27 cellular contexts compared by ENCODE assay signal in the genomic region with DNA sequence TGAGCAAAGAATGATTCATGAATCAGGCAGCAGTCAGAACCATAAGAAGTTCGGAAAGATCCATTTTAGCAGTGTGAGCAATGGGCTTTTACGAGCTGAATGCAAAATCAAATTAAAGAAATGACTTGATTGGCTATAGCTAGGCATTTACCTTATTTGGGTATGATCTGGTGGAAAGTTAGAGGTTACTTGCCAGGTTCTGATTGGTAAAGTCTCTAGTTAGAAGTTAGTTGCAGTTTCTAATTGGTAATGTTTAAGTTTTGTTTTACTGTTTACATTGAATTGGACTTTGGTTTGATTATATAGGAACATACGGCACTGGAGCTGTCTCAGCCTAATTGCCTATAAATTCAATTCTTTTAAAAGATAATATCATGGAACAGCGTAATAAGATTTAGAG.
"Had no signal": no experiment of that assay in that cellular context is flagged by ENCODE, and none has a peak within 500 bp of the region (broad histone marks: within the 10 kb centered on the region; RNA-seq: fewer than 3 reads in every experiment).

No MANE protein-coding gene starts in this region.

- H3K27me3 ChIP-seq: esophagus squamous epithelium had no signal

- H3K4me1 ChIP-seq: esophagus squamous epithelium, lower lobe of right lung had no signal

- H3K27me3 Mint-ChIP-seq: activated CD4-positive, alpha-beta memory T cell treated with anti-CD3 and anti-CD28 coated beads for 36 hours; stimulated activated naive CD8-positive, alpha-beta T cell treated with anti-CD3 and anti-CD28 coated beads, Interleukin-15, amount 100 ng/mL, for 72 hours had no signal

- DNase-seq: activated CD4-positive, alpha-beta memory T cell treated with anti-CD3 and anti-CD28 coated beads for 36 hours; activated CD4-positive, alpha-beta T cell treated with anti-CD3 and anti-CD28 coated beads, Interleukin-2, amount 10 ng/mL, durations not matched to agents 24 days and 14 days; activated CD4-positive, CD25-positive, alpha-beta regulatory T cell treated with anti-CD3 and anti-CD28 coated beads, Interleukin-2, amount 50 U/mL, for 72 hours; activated CD8-positive, alpha-beta memory T cell treated with anti-CD3 and anti-CD28 coated beads, Interleukin-2, amount 50 U/mL, for 4 hours; activated effector memory CD4-positive, alpha-beta T cell treated with anti-CD3 and anti-CD28 coated beads, Interleukin-2, amount 50 U/mL, for 16 hours; activated naive CD4-positive, alpha-beta T cell treated with anti-CD3 and anti-CD28 coated beads for 36 hours; activated naive CD8-positive, alpha-beta T cell treated with anti-CD3 and anti-CD28 coated beads, Interleukin-2, amount 10 ng/mL, durations not matched to agents 7 days and 5 days; activated T-cell treated with anti-CD3 and anti-CD28 coated beads, Interleukin-2, amount 50 U/mL, for 1 hour; caudate nucleus; dermis blood vessel endothelial cell; effector CD4-positive, alpha-beta T cell; esophagus squamous epithelium; glutamatergic neuron; kidney; lower lobe of right lung; mesenchymal stem cell; posterior cingulate gyrus; right cardiac atrium; stimulated activated CD4-positive, alpha-beta T cell treated with anti-CD3 and anti-CD28 coated beads, Interleukin-12 subunit alpha, Interleukin-12 subunit beta, amount 100 ng/mL, for 4 hours; stimulated activated CD4-positive, alpha-beta T cell treated with anti-CD3 and anti-CD28 coated beads, Interleukin-4, amount 100 ng/mL, for 1 hour; stimulated activated naive CD8-positive, alpha-beta T cell treated with anti-CD3 and anti-CD28 coated beads, Interleukin-15, amount 100 ng/mL, for 72 hours; substantia nigra; SW 1271; T-helper 9 cell had no signal

- H3K36me3 Mint-ChIP-seq: activated CD4-positive, alpha-beta memory T cell treated with anti-CD3 and anti-CD28 coated beads for 36 hours had no signal

- H3K9me3 Mint-ChIP-seq: activated CD4-positive, alpha-beta memory T cell treated with anti-CD3 and anti-CD28 coated beads for 36 hours; activated CD4-positive, alpha-beta T cell treated with anti-CD3 and anti-CD28 coated beads, Interleukin-2, amount 10 ng/mL, durations not matched to agents 24 days and 14 days; activated naive CD4-positive, alpha-beta T cell treated with anti-CD3 and anti-CD28 coated beads for 36 hours; activated naive CD8-positive, alpha-beta T cell treated with anti-CD3 and anti-CD28 coated beads, Interleukin-2, amount 10 ng/mL, durations not matched to agents 7 days and 5 days; activated T-helper 1 cell treated with anti-CD3 and anti-CD28 coated beads, Interleukin-12 subunit alpha, Interleukin-12 subunit beta, Interleukin-2, Interleukin-4 antibody, amounts not matched to agents 30 ng/mL and 10 ng/mL and 1 ng/mL, durations not matched to agents 14 hours and 24 hours and 36 hours; natural killer cell treated with Interleukin-12 subunit alpha and Interleukin-12 subunit beta and Interleukin-15 and Interleukin-18, amount 100 ng/mL, for 72 hours; stimulated activated naive CD8-positive, alpha-beta T cell treated with anti-CD3 and anti-CD28 coated beads, Interleukin-15, amount 100 ng/mL, for 72 hours; T-helper 1 cell treated with Interleukin-12 subunit alpha and Interleukin-12 subunit beta and Interleukin-4 antibody, amounts not matched to agents 30 μg/mL and 1 μg/mL, for 36 hours had no signal

- H3K9me3 ChIP-seq: esophagus squamous epithelium, lower lobe of right lung had no signal

- ATAC-seq: lower lobe of right lung; natural killer cell treated with Interleukin-12 subunit alpha and Interleukin-12 subunit beta and Interleukin-15 and Interleukin-18, amount 100 ng/mL, for 72 hours; right cardiac atrium; stimulated activated naive CD8-positive, alpha-beta T cell treated with anti-CD3 and anti-CD28 coated beads, Interleukin-15, amount 100 ng/mL, for 72 hours had no signal

- H3K4me1 Mint-ChIP-seq: activated CD4-positive, alpha-beta T cell treated with anti-CD3 and anti-CD28 coated beads, Interleukin-2, amount 10 ng/mL, durations not matched to agents 24 days and 14 days; stimulated activated naive CD8-positive, alpha-beta T cell treated with anti-CD3 and anti-CD28 coated beads, Interleukin-15, amount 100 ng/mL, for 72 hours had no signal

- H3K4me3 Mint-ChIP-seq: activated CD4-positive, alpha-beta memory T cell treated with anti-CD3 and anti-CD28 coated beads for 36 hours; activated CD4-positive, alpha-beta T cell treated with anti-CD3 and anti-CD28 coated beads, Interleukin-2, amount 10 ng/mL, durations not matched to agents 24 days and 14 days; activated naive CD4-positive, alpha-beta T cell treated with anti-CD3 and anti-CD28 coated beads for 36 hours; activated naive CD8-positive, alpha-beta T cell treated with anti-CD3 and anti-CD28 coated beads, Interleukin-2, amount 10 ng/mL, durations not matched to agents 7 days and 5 days; activated T-helper 1 cell treated with anti-CD3 and anti-CD28 coated beads, Interleukin-12 subunit alpha, Interleukin-12 subunit beta, Interleukin-2, Interleukin-4 antibody, amounts not matched to agents 30 ng/mL and 10 ng/mL and 1 ng/mL, durations not matched to agents 14 hours and 24 hours and 36 hours; natural killer cell treated with Interleukin-12 subunit alpha and Interleukin-12 subunit beta and Interleukin-15 and Interleukin-18, amount 100 ng/mL, for 72 hours; stimulated activated naive CD8-positive, alpha-beta T cell treated with anti-CD3 and anti-CD28 coated beads, Interleukin-15, amount 100 ng/mL, for 72 hours; T-helper 1 cell treated with Interleukin-12 subunit alpha and Interleukin-12 subunit beta and Interleukin-4 antibody, amounts not matched to agents 30 μg/mL and 1 μg/mL, for 36 hours had no signal

- H3K4me3 ChIP-seq: esophagus squamous epithelium, lower lobe of right lung had no signal

- H3K27ac ChIP-seq: esophagus squamous epithelium, lower lobe of right lung had no signal

- H3K27ac Mint-ChIP-seq: activated CD4-positive, alpha-beta memory T cell treated with anti-CD3 and anti-CD28 coated beads for 36 hours; activated CD4-positive, alpha-beta T cell treated with anti-CD3 and anti-CD28 coated beads, Interleukin-2, amount 10 ng/mL, durations not matched to agents 24 days and 14 days; activated naive CD4-positive, alpha-beta T cell treated with anti-CD3 and anti-CD28 coated beads for 36 hours; activated naive CD8-positive, alpha-beta T cell treated with anti-CD3 and anti-CD28 coated beads, Interleukin-2, amount 10 ng/mL, durations not matched to agents 7 days and 5 days; activated T-helper 1 cell treated with anti-CD3 and anti-CD28 coated beads, Interleukin-12 subunit alpha, Interleukin-12 subunit beta, Interleukin-2, Interleukin-4 antibody, amounts not matched to agents 30 ng/mL and 10 ng/mL and 1 ng/mL, durations not matched to agents 14 hours and 24 hours and 36 hours; natural killer cell treated with Interleukin-12 subunit alpha and Interleukin-12 subunit beta and Interleukin-15 and Interleukin-18, amount 100 ng/mL, for 72 hours; T-helper 1 cell treated with Interleukin-12 subunit alpha and Interleukin-12 subunit beta and Interleukin-4 antibody, amounts not matched to agents 30 μg/mL and 1 μg/mL, for 36 hours had no signal
